In the genomic region with DNA sequence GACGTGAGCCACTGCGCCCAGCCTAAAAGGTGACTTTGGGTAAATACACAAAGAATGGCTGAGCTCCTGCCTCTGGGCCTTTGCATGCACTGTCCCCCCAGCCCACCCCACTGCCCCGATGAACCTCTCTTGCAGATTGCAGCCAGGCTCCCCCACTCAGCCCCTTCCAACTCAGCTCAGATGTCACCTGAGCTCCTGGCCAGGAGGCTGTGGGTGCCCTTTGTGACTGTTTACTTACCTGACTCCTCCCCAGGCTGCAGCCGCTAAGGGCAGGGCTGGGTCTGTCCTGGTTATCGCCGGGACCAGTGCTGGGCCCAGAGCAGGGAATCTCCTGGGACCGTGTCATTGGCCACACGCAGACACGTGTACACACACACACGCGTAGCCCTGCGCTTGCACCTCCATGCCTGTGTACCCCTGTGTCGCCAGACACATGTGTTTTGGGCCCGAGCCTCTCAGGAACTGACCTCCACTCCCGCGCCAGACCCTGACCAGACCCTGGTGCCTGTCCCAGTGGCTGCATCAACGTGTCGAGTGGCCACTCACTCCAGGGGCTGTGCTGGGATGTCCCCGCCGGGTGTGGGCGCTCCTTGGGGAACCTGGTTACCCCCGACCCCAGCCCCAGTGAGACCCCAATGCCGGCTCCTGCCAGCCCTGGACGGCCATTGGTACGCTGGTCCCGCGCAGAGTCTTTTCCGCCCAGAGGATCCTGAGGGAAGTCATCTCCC, we compare ENCODE assay signal across 1 cellular context.
TF ChIP-seq lines count a peak whose summit lies in the region.

No MANE protein-coding gene starts in this region.

TF ChIP-seq in HepG2, 621 proteins besides CTCF, POLR2A, EP300 and RAD21 (continued from another document and continues in another):
- TF ChIP-seq, protein P1, sequence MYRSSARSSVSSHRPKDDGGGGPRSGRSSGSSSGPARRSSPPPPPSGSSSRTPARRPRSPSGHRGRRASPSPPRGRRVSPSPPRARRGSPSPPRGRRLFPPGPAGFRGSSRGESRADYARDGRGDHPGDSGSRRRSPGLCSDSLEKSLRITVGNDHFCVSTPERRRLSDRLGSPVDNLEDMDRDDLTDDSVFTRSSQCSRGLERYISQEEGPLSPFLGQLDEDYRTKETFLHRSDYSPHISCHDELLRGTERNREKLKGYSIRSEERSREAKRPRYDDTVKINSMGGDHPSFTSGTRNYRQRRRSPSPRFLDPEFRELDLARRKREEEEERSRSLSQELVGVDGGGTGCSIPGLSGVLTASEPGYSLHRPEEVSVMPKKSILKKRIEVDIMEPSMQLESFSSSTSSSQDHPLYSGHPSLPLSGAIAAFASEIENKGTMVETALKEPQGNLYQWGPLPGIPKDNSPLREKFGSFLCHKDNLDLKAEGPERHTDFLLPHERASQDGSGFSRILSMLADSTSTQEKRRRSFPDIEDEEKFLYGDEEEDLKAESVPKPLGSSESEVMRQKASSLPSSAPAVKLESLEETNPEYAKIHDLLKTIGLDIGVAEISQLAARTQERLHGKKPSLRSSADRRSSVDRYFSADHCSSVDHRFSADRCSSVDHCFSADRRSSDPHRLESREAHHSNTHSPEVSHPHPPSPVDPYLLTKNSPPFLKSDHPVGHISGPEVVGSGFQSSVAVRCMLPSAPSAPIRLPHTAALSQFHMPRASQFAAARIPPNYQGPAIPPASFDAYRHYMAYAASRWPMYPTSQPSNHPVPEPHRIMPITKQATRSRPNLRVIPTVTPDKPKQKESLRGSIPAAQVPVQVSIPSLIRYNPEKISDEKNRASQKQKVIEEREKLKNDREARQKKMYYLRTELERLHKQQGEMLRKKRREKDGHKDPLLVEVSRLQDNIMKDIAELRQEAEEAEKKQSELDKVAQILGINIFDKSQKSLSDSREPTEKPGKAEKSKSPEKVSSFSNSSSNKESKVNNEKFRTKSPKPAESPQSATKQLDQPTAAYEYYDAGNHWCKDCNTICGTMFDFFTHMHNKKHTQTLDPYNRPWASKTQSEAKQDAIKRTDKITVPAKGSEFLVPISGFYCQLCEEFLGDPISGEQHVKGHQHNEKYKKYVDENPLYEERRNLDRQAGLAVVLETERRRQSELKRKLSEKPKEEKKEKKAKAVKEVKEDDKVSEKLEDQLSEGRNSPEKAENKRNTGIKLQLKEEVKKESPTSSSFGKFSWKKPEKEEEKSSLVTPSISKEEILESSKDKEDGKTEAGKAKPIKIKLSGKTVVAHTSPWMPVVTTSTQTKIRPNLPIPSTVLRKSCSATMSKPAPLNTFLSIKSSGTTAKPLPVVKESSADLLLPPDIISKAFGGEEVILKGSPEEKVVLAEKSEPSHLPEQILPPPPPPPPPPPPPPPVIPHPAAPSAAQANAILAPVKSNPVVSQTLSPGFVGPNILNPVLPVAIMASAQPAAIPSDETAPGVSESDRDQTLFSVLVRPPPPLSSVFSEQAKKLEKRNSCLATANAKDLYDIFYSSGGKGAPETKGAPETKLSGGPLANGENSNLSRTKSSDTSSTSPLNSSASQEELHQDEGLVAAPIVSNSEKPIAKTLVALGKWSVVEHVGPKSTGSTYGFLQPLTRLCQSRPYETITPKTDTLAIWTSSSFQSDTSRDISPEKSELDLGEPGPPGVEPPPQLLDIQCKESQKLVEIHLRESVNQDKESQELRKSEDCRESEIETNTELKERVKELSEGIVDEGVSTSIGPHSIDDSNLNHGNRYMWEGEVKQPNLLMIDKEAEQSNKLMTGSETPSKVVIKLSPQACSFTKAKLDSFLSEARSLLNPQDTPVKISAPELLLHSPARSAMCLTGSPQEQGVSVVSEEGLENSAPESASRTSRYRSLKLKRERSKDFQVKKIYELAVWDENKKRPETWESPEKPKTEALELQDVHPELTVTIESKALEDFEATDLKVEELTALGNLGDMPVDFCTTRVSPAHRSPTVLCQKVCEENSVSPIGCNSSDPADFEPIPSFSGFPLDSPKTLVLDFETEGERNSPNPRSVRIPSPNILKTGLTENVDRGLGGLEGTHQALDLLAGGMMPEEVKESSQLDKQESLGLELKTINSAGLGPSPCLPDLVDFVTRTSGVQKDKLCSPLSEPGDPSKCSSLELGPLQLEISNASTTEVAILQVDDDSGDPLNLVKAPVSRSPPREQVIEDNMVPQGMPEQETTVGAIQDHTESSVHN (CRISPR knock-in tag; IDR thresholded peaks at IDR 0.05), result no peak
- TF ChIP-seq ZFP41 (CRISPR knock-in tag; IDR thresholded peaks at IDR 0.05; ENCODE audit: borderline replicate concordance) (no peak), ZNF512B (CRISPR knock-in tag; IDR thresholded peaks at IDR 0.05; ENCODE audit: borderline replicate concordance) (no peak), RORA (CRISPR knock-in tag; IDR thresholded peaks at IDR 0.05) (no peak), RNF219 (CRISPR knock-in tag; IDR thresholded peaks at IDR 0.05) (no peak), PREB (CRISPR knock-in tag; IDR thresholded peaks at IDR 0.05) (no peak), RFXAP (CRISPR knock-in tag; IDR thresholded peaks at IDR 0.05; ENCODE audit: borderline replicate concordance) (no peak), ZNF790 (CRISPR knock-in tag; IDR thresholded peaks at IDR 0.05; ENCODE audit: borderline replicate concordance) (no peak), NR2C2 (CRISPR knock-in tag; IDR thresholded peaks at IDR 0.05; ENCODE audit: borderline replicate concordance) (0 out of 2 replicates have a peak, but pooled peaks have one; percentile 20), ZNF335 (CRISPR knock-in tag; IDR thresholded peaks at IDR 0.05) (peak; percentile 86), DPF2 (CRISPR knock-in tag; IDR thresholded peaks at IDR 0.05; ENCODE audit: borderline replicate concordance, low read depth) (no peak), NR2F6 (IDR thresholded peaks at IDR 0.05) (no peak), NR2F6 (CRISPR knock-in tag; IDR thresholded peaks at IDR 0.05) (peak; percentile 28; the same call in 1 of the 2 replicates), ZNF513 (CRISPR knock-in tag; conservative IDR thresholded peaks at IDR 0.05) (no peak), EHMT2 (IDR thresholded peaks at IDR 0.05; ENCODE audit: borderline replicate concordance, low read depth, low read length) (no peak), ZNF350 (CRISPR knock-in tag; IDR thresholded peaks at IDR 0.05; ENCODE audit: borderline replicate concordance, low read depth) (peak; percentile 34; the same call in 1 of the 2 replicates), CENPBD1 (CRISPR knock-in tag; IDR thresholded peaks at IDR 0.05; ENCODE audit: borderline replicate concordance, low read depth) (no peak), ARNTL (CRISPR knock-in tag; IDR thresholded peaks at IDR 0.05) (peak; percentile 50; the same call in 1 of the 2 replicates), YEATS2 (CRISPR knock-in tag; IDR thresholded peaks at IDR 0.05; ENCODE audit: borderline replicate concordance) (no peak), ZSCAN9 (CRISPR knock-in tag; IDR thresholded peaks at IDR 0.05; ENCODE audit: borderline replicate concordance) (no peak; the same call in 1 of the 2 replicates), KDM1A (CRISPR knock-in tag; IDR thresholded peaks at IDR 0.05) (0 out of 2 replicates have a peak, but pooled peaks have one; percentile 41)
- TF ChIP-seq, protein P2, sequence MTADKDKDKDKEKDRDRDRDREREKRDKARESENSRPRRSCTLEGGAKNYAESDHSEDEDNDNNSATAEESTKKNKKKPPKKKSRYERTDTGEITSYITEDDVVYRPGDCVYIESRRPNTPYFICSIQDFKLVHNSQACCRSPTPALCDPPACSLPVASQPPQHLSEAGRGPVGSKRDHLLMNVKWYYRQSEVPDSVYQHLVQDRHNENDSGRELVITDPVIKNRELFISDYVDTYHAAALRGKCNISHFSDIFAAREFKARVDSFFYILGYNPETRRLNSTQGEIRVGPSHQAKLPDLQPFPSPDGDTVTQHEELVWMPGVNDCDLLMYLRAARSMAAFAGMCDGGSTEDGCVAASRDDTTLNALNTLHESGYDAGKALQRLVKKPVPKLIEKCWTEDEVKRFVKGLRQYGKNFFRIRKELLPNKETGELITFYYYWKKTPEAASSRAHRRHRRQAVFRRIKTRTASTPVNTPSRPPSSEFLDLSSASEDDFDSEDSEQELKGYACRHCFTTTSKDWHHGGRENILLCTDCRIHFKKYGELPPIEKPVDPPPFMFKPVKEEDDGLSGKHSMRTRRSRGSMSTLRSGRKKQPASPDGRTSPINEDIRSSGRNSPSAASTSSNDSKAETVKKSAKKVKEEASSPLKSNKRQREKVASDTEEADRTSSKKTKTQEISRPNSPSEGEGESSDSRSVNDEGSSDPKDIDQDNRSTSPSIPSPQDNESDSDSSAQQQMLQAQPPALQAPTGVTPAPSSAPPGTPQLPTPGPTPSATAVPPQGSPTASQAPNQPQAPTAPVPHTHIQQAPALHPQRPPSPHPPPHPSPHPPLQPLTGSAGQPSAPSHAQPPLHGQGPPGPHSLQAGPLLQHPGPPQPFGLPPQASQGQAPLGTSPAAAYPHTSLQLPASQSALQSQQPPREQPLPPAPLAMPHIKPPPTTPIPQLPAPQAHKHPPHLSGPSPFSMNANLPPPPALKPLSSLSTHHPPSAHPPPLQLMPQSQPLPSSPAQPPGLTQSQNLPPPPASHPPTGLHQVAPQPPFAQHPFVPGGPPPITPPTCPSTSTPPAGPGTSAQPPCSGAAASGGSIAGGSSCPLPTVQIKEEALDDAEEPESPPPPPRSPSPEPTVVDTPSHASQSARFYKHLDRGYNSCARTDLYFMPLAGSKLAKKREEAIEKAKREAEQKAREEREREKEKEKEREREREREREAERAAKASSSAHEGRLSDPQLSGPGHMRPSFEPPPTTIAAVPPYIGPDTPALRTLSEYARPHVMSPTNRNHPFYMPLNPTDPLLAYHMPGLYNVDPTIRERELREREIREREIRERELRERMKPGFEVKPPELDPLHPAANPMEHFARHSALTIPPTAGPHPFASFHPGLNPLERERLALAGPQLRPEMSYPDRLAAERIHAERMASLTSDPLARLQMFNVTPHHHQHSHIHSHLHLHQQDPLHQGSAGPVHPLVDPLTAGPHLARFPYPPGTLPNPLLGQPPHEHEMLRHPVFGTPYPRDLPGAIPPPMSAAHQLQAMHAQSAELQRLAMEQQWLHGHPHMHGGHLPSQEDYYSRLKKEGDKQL (CRISPR knock-in tag; IDR thresholded peaks at IDR 0.05; ENCODE audit: low read depth), result no peak
- TF ChIP-seq, protein P3, sequence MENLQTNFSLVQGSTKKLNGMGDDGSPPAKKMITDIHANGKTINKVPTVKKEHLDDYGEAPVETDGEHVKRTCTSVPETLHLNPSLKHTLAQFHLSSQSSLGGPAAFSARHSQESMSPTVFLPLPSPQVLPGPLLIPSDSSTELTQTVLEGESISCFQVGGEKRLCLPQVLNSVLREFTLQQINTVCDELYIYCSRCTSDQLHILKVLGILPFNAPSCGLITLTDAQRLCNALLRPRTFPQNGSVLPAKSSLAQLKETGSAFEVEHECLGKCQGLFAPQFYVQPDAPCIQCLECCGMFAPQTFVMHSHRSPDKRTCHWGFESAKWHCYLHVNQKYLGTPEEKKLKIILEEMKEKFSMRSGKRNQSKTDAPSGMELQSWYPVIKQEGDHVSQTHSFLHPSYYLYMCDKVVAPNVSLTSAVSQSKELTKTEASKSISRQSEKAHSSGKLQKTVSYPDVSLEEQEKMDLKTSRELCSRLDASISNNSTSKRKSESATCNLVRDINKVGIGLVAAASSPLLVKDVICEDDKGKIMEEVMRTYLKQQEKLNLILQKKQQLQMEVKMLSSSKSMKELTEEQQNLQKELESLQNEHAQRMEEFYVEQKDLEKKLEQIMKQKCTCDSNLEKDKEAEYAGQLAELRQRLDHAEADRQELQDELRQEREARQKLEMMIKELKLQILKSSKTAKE (CRISPR knock-in tag; IDR thresholded peaks at IDR 0.05; ENCODE audit: borderline replicate concordance), result no peak; the same call in 1 of the 2 replicates
